Comparison of ENCODE assay signal across 9 cellular contexts in genomic region chr19:4518345-4519171, GRCh38. TPM values are rescaled to one million over a fixed set of nuclear protein-coding genes. Genes with fewer than 3 reads are reported as not detected.
DNase-seq lines count a peak whose midpoint lies in the region; ATAC-seq and TF ChIP-seq lines count a peak whose summit lies in the region.
"Had no signal": no experiment of that assay in that cellular context is flagged by ENCODE, and none has a peak within 500 bp of the region (broad histone marks: within the 10 kb centered on the region; RNA-seq: fewer than 3 reads in every experiment).

Gene PLIN4 (minus strand): TSS chr19:4518486. CDS start chr19:4518272, 214 bp downstream.

- TF ChIP-seq CTCF in brain (conservative IDR thresholded peaks at IDR 0.05) (no peak), sigmoid colon (IDR thresholded peaks at IDR 0.05) (no peak)

- H3K27ac Mint-ChIP-seq in brain, result peak within 1 kb of the TSS in 4 of 5 experiments; percentile 8 to 79 (median 54)
- no peak within 1 kb of the TSS for H3K27ac Mint-ChIP-seq in activated CD4-positive, alpha-beta T cell treated with anti-CD3 and anti-CD28 coated beads, Interleukin-2, amount 10 ng/mL, durations not matched to agents 24 days and 14 days

- peaks cover 10% of the 10 kb centered on the region for H3K27me3 ChIP-seq in H7 (ENCODE audit: control insufficient read depth, insufficient read depth, low read length)
- no peaks in the 10 kb centered on the region for H3K27me3 ChIP-seq in right cardiac atrium (ENCODE audit: control insufficient read depth, insufficient read depth)
- no peaks in the 10 kb centered on the region for H3K27me3 ChIP-seq in sigmoid colon

- no peaks in the 10 kb centered on the region for H3K27me3 Mint-ChIP-seq in brain
- peaks cover 2% of the 10 kb centered on the region for H3K27me3 Mint-ChIP-seq in activated CD4-positive, alpha-beta T cell treated with anti-CD3 and anti-CD28 coated beads, Interleukin-2, amount 10 ng/mL, durations not matched to agents 24 days and 14 days

- H3K4me1 ChIP-seq in right cardiac atrium (ENCODE audit: control insufficient read depth, insufficient read depth, low read length) (no peaks in the 10 kb centered on the region), sigmoid colon (peaks cover 0 to 56% (median 37%) of the 10 kb centered on the region in 4 donors)

- intact Hi-C loops in right cardiac atrium (cut with DNase I), result no loop called here
- intact Hi-C loops in sigmoid colon (cut with DNase I), result loop anchor here (5.0 to 10.0 kb wide), 3 partner anchors 61 to 534 kb away; partner anchors contain the start of genes EEF2, TNFAIP8L1 and UBXN6
- intact Hi-C loops in activated CD4-positive, alpha-beta T cell treated with anti-CD3 and anti-CD28 coated beads, Interleukin-2, amount 10 ng/mL, durations not matched to agents 24 days and 14 days (cut with micrococcal nuclease), result no loop called here

- H3K36me3 ChIP-seq in H7 (replicated peaks; ENCODE audit: control insufficient read depth, insufficient read depth, low read length) (no peaks in the 10 kb centered on the region), sigmoid colon (peaks cover 0 to 26% (median 10%) of the 10 kb centered on the region in 4 donors)

- TF ChIP-seq EP300 in sigmoid colon (IDR thresholded peaks at IDR 0.05), result peak in 2 of 4 donors; percentile 48 to 81

- H3K4me1 Mint-ChIP-seq in brain, result peaks cover 11% of the 10 kb centered on the region
- H3K4me1 Mint-ChIP-seq in activated CD4-positive, alpha-beta T cell treated with anti-CD3 and anti-CD28 coated beads, Interleukin-2, amount 10 ng/mL, durations not matched to agents 24 days and 14 days, result no peaks in the 10 kb centered on the region

- H3K9me3 ChIP-seq in right cardiac atrium (ENCODE audit: control insufficient read depth, low read length) (no peaks in the 10 kb centered on the region), sigmoid colon (no peaks in the 10 kb centered on the region)

- ATAC-seq in right cardiac atrium (peak; percentile 78 to 84), HG03571 (IDR thresholded peaks at IDR 0.05; ENCODE audit: unreplicated experiment) (no peak)

- H3K4me3 Mint-ChIP-seq in brain, result peak within 1 kb of the TSS in 1 of 5 experiments; percentile 42
- H3K4me3 Mint-ChIP-seq in activated CD4-positive, alpha-beta T cell treated with anti-CD3 and anti-CD28 coated beads, Interleukin-2, amount 10 ng/mL, durations not matched to agents 24 days and 14 days, result no peak within 1 kb of the TSS

- DNase-seq in H7 (peak; percentile 84), right cardiac atrium (peak; percentile 83 to 94 (median 90)), sigmoid colon (peak; percentile 97), COR-L47 (lab: John Stamatoyannopoulos, UW) (no peak), NCI-H526 (lab: John Stamatoyannopoulos, UW) (no peak)
- DNase-seq in activated CD4-positive, alpha-beta T cell treated with anti-CD3 and anti-CD28 coated beads, Interleukin-2, amount 10 ng/mL, durations not matched to agents 24 days and 14 days, result no peak
- DNase-seq: activated T-cell treated with anti-CD3 and anti-CD28 coated beads for 4 hours had no signal

- H3K9me3 Mint-ChIP-seq in brain, result no peaks in the 10 kb centered on the region
- no peaks in the 10 kb centered on the region for H3K9me3 Mint-ChIP-seq in activated CD4-positive, alpha-beta T cell treated with anti-CD3 and anti-CD28 coated beads, Interleukin-2, amount 10 ng/mL, durations not matched to agents 24 days and 14 days

- H3K4me3 ChIP-seq in H7 (ENCODE audit: insufficient read depth, low read depth, low read length) (no peak within 1 kb of the TSS), right cardiac atrium (ENCODE audit: low read length) (peak within 1 kb of the TSS; percentile 33), sigmoid colon (peak within 1 kb of the TSS; percentile 53 to 73 (median 60))

- WGBS in right cardiac atrium, result 40% methylated on average over 34 of the region's 34 CpGs
- 67 to 74% methylated on average over 34 of the region's 34 CpGs for WGBS in sigmoid colon, 2 donors

- H3K27ac ChIP-seq in right cardiac atrium (ENCODE audit: low read length) (peak within 1 kb of the TSS; percentile 79), sigmoid colon (peak within 1 kb of the TSS; percentile 91 to 98 (median 94))

- no peaks in the 10 kb centered on the region for H3K36me3 Mint-ChIP-seq in brain
- H3K36me3 Mint-ChIP-seq in activated CD4-positive, alpha-beta T cell treated with anti-CD3 and anti-CD28 coated beads, Interleukin-2, amount 10 ng/mL, durations not matched to agents 24 days and 14 days (ENCODE audit: low read depth), result no peaks in the 10 kb centered on the region

- TF ChIP-seq POLR2A in sigmoid colon (IDR thresholded peaks at IDR 0.05), result peak; percentile 91 to 97

RNA-seq across cellular contexts. Expression of gene PLIN4, which starts in this region (rescaled TPM):
- total RNA-seq in H7 (2014; rRNA removed; shearing (Covaris generic)), result 0.07 and 0.10 TPM in 2 replicates
- 2.3 TPM for polyA plus RNA-seq in brain (ENCODE audit: insufficient read depth, low read depth, low replicate concordance)
- total RNA-seq in right cardiac atrium, result 100 to 1,000 TPM; 102 to 201 (median 112) TPM
- polyA plus RNA-seq in right cardiac atrium, result 171 TPM
- total RNA-seq in sigmoid colon, result 10 to 100 TPM; 41.3 to 71.7 (median 55.9) TPM
- 10 to 100 TPM in 1 of 3 donors, 1 to 10 TPM in 1, under 1 TPM in 1; 0.69 to 22.3 (median 1.8) TPM for polyA plus RNA-seq in sigmoid colon
- total RNA-seq in activated CD4-positive, alpha-beta T cell treated with anti-CD3 and anti-CD28 coated beads, Interleukin-2, amount 10 ng/mL, durations not matched to agents 24 days and 14 days, result not detected in 2 replicates

Comparison
In these comparisons a context has a peak if more than half of its experiments do, and no peak if none do; other contexts are left out.
1. RNA of gene PLIN4 (total RNA-seq): 102 to 201 TPM in right cardiac atrium and 41.3 to 71.7 TPM in sigmoid colon; 0.07 to 0.10 TPM in H7 and not detected in activated CD4-positive, alpha-beta T cell treated with anti-CD3 and anti-CD28 coated beads, Interleukin-2, amount 10 ng/mL, durations not matched to agents 24 days and 14 days; every median in the first group is over 10 times any median in the second.
2. Peak in DNase-seq in H7; RNA of the gene not detected or under 1 TPM.
3. DNase-seq: peak in right cardiac atrium (3 of 3) and sigmoid colon (single experiment); none in COR-L47 (single experiment), activated CD4-positive, alpha-beta T cell treated with anti-CD3 and anti-CD28 coated beads, Interleukin-2, amount 10 ng/mL, durations not matched to agents 24 days and 14 days (single experiment) and NCI-H526 (0 of 2).